In genomic region chr6:122322824-122323223, GRCh38 we compare ENCODE assay signal across 8 cellular contexts.
DNase-seq lines count a peak whose midpoint lies in the region; TF ChIP-seq lines count a peak whose summit lies in the region.

No MANE protein-coding gene starts in this region.

- no peaks in the 10 kb centered on the region for H3K27me3 ChIP-seq in Loucy (ENCODE audit: insufficient read depth, low read length, poor library complexity, severe bottlenecking)
- H3K27me3 ChIP-seq in ascending aorta, result no peaks in the 10 kb centered on the region
- no peaks in the 10 kb centered on the region for H3K27me3 ChIP-seq in H7 (ENCODE audit: control insufficient read depth, insufficient read depth, low read length)

- peak overlapping the region in 1 of 2 donors; percentile 12 for H3K27ac ChIP-seq in ascending aorta

- peak overlapping the region; percentile 51 for H3K4me3 ChIP-seq in GM12865 (ENCODE audit: low read depth, low read length)
- peak overlapping the region; percentile 81 for H3K4me3 ChIP-seq in Loucy (ENCODE audit: low read length, poor library complexity, severe bottlenecking)
- H3K4me3 ChIP-seq in ascending aorta, result peak overlapping the region; percentile 57 to 61
- no peak overlapping the region for H3K4me3 ChIP-seq in H7 (ENCODE audit: insufficient read depth, low read depth, low read length)

- H2AFZ ChIP-seq in Loucy (ENCODE audit: low read length), result peak overlapping the region; percentile 99

- no peaks in the 10 kb centered on the region for H3K9me3 ChIP-seq in Loucy (ENCODE audit: insufficient read depth, low read depth, low read length)
- H3K9me3 ChIP-seq in ascending aorta, result no peaks in the 10 kb centered on the region

- H3K9ac ChIP-seq in Loucy (ENCODE audit: low read depth, low read length, poor library complexity, severe bottlenecking), result peak overlapping the region; percentile 67

- intact Hi-C loops in ascending aorta (cut with DNase I), result no loop called here

- no peaks in the 10 kb centered on the region for H3K9me2 ChIP-seq in Loucy (replicated peaks; ENCODE audit: low read depth, low read length)

- H3K4me1 ChIP-seq in Loucy (ENCODE audit: insufficient read depth, low read length, poor library complexity, severe bottlenecking) (peaks cover 15% of the 10 kb centered on the region), ascending aorta (peaks cover 0 to 2% of the 10 kb centered on the region in 2 donors)

- H3K79me2 ChIP-seq in Loucy (ENCODE audit: insufficient read depth, low read length), result no peaks in the 10 kb centered on the region

- peak overlapping the region; percentile 86 for H3K4me2 ChIP-seq in Loucy (ENCODE audit: low read depth, low read length, poor library complexity, severe bottlenecking)

- H4K20me1 ChIP-seq in Loucy (ENCODE audit: insufficient read depth, low read length, poor library complexity, severe bottlenecking), result no peaks in the 10 kb centered on the region

- H3K36me3 ChIP-seq in Loucy (ENCODE audit: insufficient read depth, low read length) (no peaks in the 10 kb centered on the region), ascending aorta (no peaks in the 10 kb centered on the region), H7 (replicated peaks; ENCODE audit: control insufficient read depth, insufficient read depth, low read length) (no peaks in the 10 kb centered on the region)

- no peaks in the 10 kb centered on the region for H3F3A ChIP-seq in Loucy (ENCODE audit: low read depth)

- peak; percentile 1 for DNase-seq in GM12865 (ENCODE audit: low read depth)
- DNase-seq in ascending aorta (ENCODE audit: low spot score in 2 of 2), result no peak
- DNase-seq in medulla oblongata (ENCODE audit: extremely low spot score), result peak; percentile 4
- DNase-seq in stimulated activated naive CD4-positive, alpha-beta T cell treated with Interleukin-2 at 50 U/mL for 16 hours (lab: John Stamatoyannopoulos, UW), result no peak
- no peak for DNase-seq in NK-92 treated with Interleukin-12 subunit alpha and Interleukin-12 subunit beta, amount 100 ng/mL, for 24 hours (lab: John Stamatoyannopoulos, UW)
- no peak for DNase-seq in stimulated activated CD4-positive, alpha-beta T cell treated with anti-CD3 and anti-CD28 coated beads, Interleukin-2, amount 100 ng/mL, for 48 hours
- DNase-seq in H7, result no peak

- TF ChIP-seq CTCF in GM12865 (IDR thresholded peaks at IDR 0.05; ENCODE audit: insufficient read depth, low read depth, low read length, missing control alignments) (no peak), Loucy (conservative IDR thresholded peaks at IDR 0.05; ENCODE audit: low read length) (no peak), ascending aorta (IDR thresholded peaks at IDR 0.05) (no peak)

Comparison
In these comparisons a context has a peak if more than half of its experiments do, and no peak if none do; other contexts are left out.
1. DNase-seq: peak in GM12865 (single experiment) and medulla oblongata (single experiment); none in ascending aorta (0 of 2), stimulated activated naive CD4-positive, alpha-beta T cell treated with Interleukin-2 at 50 U/mL for 16 hours (single experiment), NK-92 treated with Interleukin-12 subunit alpha and Interleukin-12 subunit beta, amount 100 ng/mL, for 24 hours (single experiment), stimulated activated CD4-positive, alpha-beta T cell treated with anti-CD3 and anti-CD28 coated beads, Interleukin-2, amount 100 ng/mL, for 48 hours (0 of 2) and H7 (single experiment).